ENCODE assay signal across 10 cellular contexts in genomic region chr4:100738388-100739165, GRCh38.
DNase-seq lines count a peak whose midpoint lies in the region; ATAC-seq, FAIRE-seq and TF ChIP-seq lines count a peak whose summit lies in the region.
"Had no signal": no experiment of that assay in that cellular context is flagged by ENCODE, and none has a peak within 500 bp of the region (broad histone marks: within the 10 kb centered on the region; RNA-seq: fewer than 3 reads in every experiment).

No MANE protein-coding gene starts in this region.

- H2AFZ ChIP-seq in Karpas-422 (ENCODE audit: low read length): no peak overlapping the region

- H3K4me1 ChIP-seq in Karpas-422 (ENCODE audit: low read length): no peaks in the 10 kb centered on the region

- H4K20me1 ChIP-seq in Karpas-422 (ENCODE audit: insufficient read depth, low read depth, low read length): no peaks in the 10 kb centered on the region

- H3K36me3 ChIP-seq in brain microvascular endothelial cell (replicated peaks) (no peaks in the 10 kb centered on the region), Karpas-422 (ENCODE audit: insufficient read depth, low read length) (no peaks in the 10 kb centered on the region)

- FAIRE-seq in GM12891 (lab: Jason Lieb, UNC): no peak
- FAIRE-seq: K562 had no signal

- H3K9ac ChIP-seq in Karpas-422 (ENCODE audit: low read length): no peak overlapping the region

- TF ChIP-seq CTCF in AG09319 (IDR thresholded peaks at IDR 0.05; ENCODE audit: low read depth, low read length) (no peak), brain microvascular endothelial cell (IDR thresholded peaks at IDR 0.05; ENCODE audit: low read depth, low read length, missing control alignments) (no peak)

- ATAC-seq in HG02885 (IDR thresholded peaks at IDR 0.05; ENCODE audit: poor library complexity, unreplicated experiment): peak; percentile 57
- no peak for ATAC-seq in GM19324 (IDR thresholded peaks at IDR 0.05; ENCODE audit: low FRiP score, unreplicated experiment)
- ATAC-seq: K562 had no signal

- H3K4me2 ChIP-seq in Karpas-422 (ENCODE audit: low read depth, low read length, poor library complexity, severe bottlenecking): no peak overlapping the region

- no peaks in the 10 kb centered on the region for H3K79me2 ChIP-seq in Karpas-422 (ENCODE audit: low read length)

- no peak overlapping the region for H3K4me3 ChIP-seq in brain microvascular endothelial cell (ENCODE audit: low read depth, low read length)
- no peak overlapping the region for H3K4me3 ChIP-seq in Karpas-422 (ENCODE audit: low read length)
- H3K4me3 ChIP-seq: K562 had no signal

- no peaks in the 10 kb centered on the region for H3K9me2 ChIP-seq in Karpas-422 (replicated peaks; ENCODE audit: insufficient read depth, low read length)

- in situ Hi-C loops in brain microvascular endothelial cell (cut with HindIII; ENCODE audit: low pct_ligation_motif_present, low sequenced_read_pairs): no loop called here

- TF ChIP-seq POLR2A in GM12891 (IDR thresholded peaks at IDR 0.05; ENCODE audit: low read depth, low read length): no peak

- H3K9me3 ChIP-seq in Karpas-422 (ENCODE audit: low read length): no peaks in the 10 kb centered on the region

- H3K27me3 ChIP-seq in brain microvascular endothelial cell (replicated peaks) (no peaks in the 10 kb centered on the region), Karpas-422 (ENCODE audit: low read length) (no peaks in the 10 kb centered on the region)

- H3K27ac ChIP-seq in brain microvascular endothelial cell (peak overlapping the region; percentile 49), Karpas-422 (ENCODE audit: low read length) (no peak overlapping the region)

- DNase-seq in AG09319 (ENCODE audit: extremely low read depth, low read depth): peak; percentile 75
- DNase-seq in brain microvascular endothelial cell: peak; percentile 71
- peak; percentile 24 to 88 for DNase-seq in lung microvascular endothelial cell (ENCODE audit: low read depth in 2 of 2)
- DNase-seq in GM12891 (ENCODE audit: insufficient read length, low spot score): no peak
- no peak for DNase-seq in Karpas-422
- DNase-seq in activated CD4-positive, alpha-beta T cell treated with anti-CD3 and anti-CD28 coated beads for 1 hour: no peak
- DNase-seq: activated T-cell treated with anti-CD3 and anti-CD28 coated beads, Interleukin-2, amount 50 U/mL, for 24 hours had no signal

TF ChIP-seq in GM12891, 5 proteins besides CTCF, POLR2A, EP300 and RAD21:
- no peak for TF ChIP-seq TAF1 (IDR thresholded peaks at IDR 0.05; ENCODE audit: low read depth, low read length)
- TF ChIP-seq SPI1 (IDR thresholded peaks at IDR 0.05; ENCODE audit: low read depth, low read length): no peak
- no peak for TF ChIP-seq POU2F2 (IDR thresholded peaks at IDR 0.05; ENCODE audit: low read depth, low read length)
- TF ChIP-seq PAX5 (IDR thresholded peaks at IDR 0.05; ENCODE audit: insufficient read depth, low read length, severe bottlenecking): no peak
- no peak for TF ChIP-seq POLR2AphosphoS5 (IDR thresholded peaks at IDR 0.05; ENCODE audit: low read depth, low read length)

Comparison
In these comparisons a context has a peak if more than half of its experiments do, and no peak if none do; other contexts are left out.
1. DNase-seq: peak in AG09319 (single experiment), brain microvascular endothelial cell (single experiment) and lung microvascular endothelial cell (2 of 2); none in GM12891 (single experiment), Karpas-422 (single experiment) and activated CD4-positive, alpha-beta T cell treated with anti-CD3 and anti-CD28 coated beads for 1 hour (single experiment).